ENCODE assay signal across 1 cellular context in the genomic region with DNA sequence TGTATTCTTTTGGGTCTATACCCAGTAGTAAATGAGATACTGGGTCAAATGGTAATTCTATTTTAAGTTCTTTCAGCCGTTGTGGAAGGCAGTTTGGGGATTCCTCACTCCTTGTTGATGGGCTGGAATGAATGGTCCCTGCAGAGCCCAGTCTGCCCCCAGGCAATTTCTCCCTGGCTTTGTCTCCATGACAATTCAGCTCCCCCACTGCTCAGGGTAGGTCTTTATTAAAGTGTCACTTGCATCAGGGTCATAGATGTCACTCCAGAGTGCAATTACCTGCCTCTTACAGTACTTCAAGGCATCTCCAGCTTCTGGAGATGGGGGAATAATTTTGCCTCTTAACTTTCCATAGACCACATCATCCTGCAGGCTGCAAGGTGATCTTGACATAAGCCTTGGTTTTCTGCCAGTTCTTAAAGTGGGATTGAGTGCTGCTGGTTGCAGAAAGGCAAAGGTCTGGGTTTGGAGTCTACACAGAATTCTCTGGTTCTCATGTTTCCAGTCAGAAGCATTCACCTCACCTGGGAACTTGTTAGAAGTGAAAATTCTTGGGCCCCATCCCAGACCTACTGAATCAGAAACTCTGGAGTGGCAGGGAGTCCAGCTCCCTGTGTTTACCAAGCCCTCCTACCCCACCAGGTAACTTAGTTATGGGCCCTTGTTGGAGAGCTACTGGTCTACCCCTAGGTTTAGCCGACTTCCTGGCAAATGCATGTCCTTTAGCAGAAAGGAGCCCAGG.
TF ChIP-seq lines count a peak whose summit lies in the region.

No MANE protein-coding gene starts in this region.

TF ChIP-seq in GM23338, 12 proteins besides CTCF, POLR2A, EP300 and RAD21:
- TF ChIP-seq, protein P1, sequence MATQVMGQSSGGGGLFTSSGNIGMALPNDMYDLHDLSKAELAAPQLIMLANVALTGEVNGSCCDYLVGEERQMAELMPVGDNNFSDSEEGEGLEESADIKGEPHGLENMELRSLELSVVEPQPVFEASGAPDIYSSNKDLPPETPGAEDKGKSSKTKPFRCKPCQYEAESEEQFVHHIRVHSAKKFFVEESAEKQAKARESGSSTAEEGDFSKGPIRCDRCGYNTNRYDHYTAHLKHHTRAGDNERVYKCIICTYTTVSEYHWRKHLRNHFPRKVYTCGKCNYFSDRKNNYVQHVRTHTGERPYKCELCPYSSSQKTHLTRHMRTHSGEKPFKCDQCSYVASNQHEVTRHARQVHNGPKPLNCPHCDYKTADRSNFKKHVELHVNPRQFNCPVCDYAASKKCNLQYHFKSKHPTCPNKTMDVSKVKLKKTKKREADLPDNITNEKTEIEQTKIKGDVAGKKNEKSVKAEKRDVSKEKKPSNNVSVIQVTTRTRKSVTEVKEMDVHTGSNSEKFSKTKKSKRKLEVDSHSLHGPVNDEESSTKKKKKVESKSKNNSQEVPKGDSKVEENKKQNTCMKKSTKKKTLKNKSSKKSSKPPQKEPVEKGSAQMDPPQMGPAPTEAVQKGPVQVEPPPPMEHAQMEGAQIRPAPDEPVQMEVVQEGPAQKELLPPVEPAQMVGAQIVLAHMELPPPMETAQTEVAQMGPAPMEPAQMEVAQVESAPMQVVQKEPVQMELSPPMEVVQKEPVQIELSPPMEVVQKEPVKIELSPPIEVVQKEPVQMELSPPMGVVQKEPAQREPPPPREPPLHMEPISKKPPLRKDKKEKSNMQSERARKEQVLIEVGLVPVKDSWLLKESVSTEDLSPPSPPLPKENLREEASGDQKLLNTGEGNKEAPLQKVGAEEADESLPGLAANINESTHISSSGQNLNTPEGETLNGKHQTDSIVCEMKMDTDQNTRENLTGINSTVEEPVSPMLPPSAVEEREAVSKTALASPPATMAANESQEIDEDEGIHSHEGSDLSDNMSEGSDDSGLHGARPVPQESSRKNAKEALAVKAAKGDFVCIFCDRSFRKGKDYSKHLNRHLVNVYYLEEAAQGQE (IDR thresholded peaks at IDR 0.05; ENCODE audit: unreplicated experiment): no peak
- TF ChIP-seq NANOG (IDR thresholded peaks at IDR 0.05; ENCODE audit: borderline replicate concordance) (no peak), EZH2 (IDR thresholded peaks at IDR 0.05; ENCODE audit: low read depth, unreplicated experiment) (no peak), EZH2phosphoT487 (IDR thresholded peaks at IDR 0.05; ENCODE audit: unreplicated experiment) (no peak), ZNF114 (CRISPR knock-in tag; IDR thresholded peaks at IDR 0.05) (no peak)
- TF ChIP-seq, protein P2, sequence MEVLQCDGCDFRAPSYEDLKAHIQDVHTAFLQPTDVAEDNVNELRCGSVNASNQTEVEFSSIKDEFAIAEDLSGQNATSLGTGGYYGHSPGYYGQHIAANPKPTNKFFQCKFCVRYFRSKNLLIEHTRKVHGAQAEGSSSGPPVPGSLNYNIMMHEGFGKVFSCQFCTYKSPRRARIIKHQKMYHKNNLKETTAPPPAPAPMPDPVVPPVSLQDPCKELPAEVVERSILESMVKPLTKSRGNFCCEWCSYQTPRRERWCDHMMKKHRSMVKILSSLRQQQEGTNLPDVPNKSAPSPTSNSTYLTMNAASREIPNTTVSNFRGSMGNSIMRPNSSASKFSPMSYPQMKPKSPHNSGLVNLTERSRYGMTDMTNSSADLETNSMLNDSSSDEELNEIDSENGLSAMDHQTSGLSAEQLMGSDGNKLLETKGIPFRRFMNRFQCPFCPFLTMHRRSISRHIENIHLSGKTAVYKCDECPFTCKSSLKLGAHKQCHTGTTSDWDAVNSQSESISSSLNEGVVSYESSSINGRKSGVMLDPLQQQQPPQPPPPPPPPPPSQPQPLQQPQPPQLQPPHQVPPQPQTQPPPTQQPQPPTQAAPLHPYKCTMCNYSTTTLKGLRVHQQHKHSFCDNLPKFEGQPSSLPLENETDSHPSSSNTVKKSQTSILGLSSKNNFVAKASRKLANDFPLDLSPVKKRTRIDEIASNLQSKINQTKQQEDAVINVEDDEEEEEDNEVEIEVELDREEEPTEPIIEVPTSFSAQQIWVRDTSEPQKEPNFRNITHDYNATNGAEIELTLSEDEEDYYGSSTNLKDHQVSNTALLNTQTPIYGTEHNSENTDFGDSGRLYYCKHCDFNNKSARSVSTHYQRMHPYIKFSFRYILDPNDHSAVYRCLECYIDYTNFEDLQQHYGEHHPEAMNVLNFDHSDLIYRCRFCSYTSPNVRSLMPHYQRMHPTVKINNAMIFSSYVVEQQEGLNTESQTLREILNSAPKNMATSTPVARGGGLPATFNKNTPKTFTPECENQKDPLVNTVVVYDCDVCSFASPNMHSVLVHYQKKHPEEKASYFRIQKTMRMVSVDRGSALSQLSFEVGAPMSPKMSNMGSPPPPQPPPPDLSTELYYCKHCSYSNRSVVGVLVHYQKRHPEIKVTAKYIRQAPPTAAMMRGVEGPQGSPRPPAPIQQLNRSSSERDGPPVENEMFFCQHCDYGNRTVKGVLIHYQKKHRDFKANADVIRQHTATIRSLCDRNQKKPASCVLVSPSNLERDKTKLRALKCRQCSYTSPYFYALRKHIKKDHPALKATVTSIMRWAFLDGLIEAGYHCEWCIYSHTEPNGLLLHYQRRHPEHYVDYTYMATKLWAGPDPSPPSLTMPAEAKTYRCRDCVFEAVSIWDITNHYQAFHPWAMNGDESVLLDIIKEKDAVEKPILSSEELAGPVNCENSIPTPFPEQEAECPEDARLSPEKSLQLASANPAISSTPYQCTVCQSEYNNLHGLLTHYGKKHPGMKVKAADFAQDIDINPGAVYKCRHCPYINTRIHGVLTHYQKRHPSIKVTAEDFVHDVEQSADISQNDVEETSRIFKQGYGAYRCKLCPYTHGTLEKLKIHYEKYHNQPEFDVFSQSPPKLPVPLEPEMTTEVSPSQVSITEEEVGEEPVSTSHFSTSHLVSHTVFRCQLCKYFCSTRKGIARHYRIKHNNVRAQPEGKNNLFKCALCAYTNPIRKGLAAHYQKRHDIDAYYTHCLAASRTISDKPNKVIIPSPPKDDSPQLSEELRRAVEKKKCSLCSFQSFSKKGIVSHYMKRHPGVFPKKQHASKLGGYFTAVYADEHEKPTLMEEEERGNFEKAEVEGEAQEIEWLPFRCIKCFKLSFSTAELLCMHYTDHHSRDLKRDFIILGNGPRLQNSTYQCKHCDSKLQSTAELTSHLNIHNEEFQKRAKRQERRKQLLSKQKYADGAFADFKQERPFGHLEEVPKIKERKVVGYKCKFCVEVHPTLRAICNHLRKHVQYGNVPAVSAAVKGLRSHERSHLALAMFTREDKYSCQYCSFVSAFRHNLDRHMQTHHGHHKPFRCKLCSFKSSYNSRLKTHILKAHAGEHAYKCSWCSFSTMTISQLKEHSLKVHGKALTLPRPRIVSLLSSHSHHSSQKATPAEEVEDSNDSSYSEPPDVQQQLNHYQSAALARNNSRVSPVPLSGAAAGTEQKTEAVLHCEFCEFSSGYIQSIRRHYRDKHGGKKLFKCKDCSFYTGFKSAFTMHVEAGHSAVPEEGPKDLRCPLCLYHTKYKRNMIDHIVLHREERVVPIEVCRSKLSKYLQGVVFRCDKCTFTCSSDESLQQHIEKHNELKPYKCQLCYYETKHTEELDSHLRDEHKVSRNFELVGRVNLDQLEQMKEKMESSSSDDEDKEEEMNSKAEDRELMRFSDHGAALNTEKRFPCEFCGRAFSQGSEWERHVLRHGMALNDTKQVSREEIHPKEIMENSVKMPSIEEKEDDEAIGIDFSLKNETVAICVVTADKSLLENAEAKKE (CRISPR knock-in tag; IDR thresholded peaks at IDR 0.05): no peak
